1 cellular context compared by ENCODE assay signal in genomic region chr7:22786290-22786932, GRCh38.
A peak's percentile ranks its signal among the peaks of the same experiment; 100 is the strongest.
TF ChIP-seq lines count a peak whose summit lies in the region.

No MANE protein-coding gene starts in this region.

TF ChIP-seq in HepG2, 621 proteins besides CTCF, POLR2A, EP300 and RAD21 (continued from another document and continues in another):
- TF ChIP-seq AKAP8 (CRISPR knock-in tag; IDR thresholded peaks at IDR 0.05) (no peak), RFXANK (CRISPR knock-in tag; IDR thresholded peaks at IDR 0.05) (no peak), NR2F2 (IDR thresholded peaks at IDR 0.05; ENCODE audit: borderline replicate concordance, low read depth) (peak; percentile 93), ARID2 (CRISPR knock-in tag; IDR thresholded peaks at IDR 0.05; ENCODE audit: borderline replicate concordance) (peak; percentile 63; the same call in 1 of the 2 replicates), KLF9 (CRISPR knock-in tag; IDR thresholded peaks at IDR 0.05; ENCODE audit: low read depth) (peak; percentile 67; the same call in 1 of the 2 replicates), E2F5 (CRISPR knock-in tag; conservative IDR thresholded peaks at IDR 0.05) (no peak), FOXK1 (CRISPR knock-in tag; IDR thresholded peaks at IDR 0.05; ENCODE audit: borderline replicate concordance, low read depth) (peak; percentile 77; the same call in 1 of the 2 replicates), TOE1 (CRISPR knock-in tag; IDR thresholded peaks at IDR 0.05) (no peak), ZNF441 (CRISPR knock-in tag; IDR thresholded peaks at IDR 0.05; ENCODE audit: borderline replicate concordance) (no peak), ZNF484 (CRISPR knock-in tag; IDR thresholded peaks at IDR 0.05; ENCODE audit: borderline replicate concordance, low read depth) (no peak), TRIM22 (IDR thresholded peaks at IDR 0.05) (no peak), POGK (CRISPR knock-in tag; conservative IDR thresholded peaks at IDR 0.05) (peak; percentile 59; the same call in 1 of the 2 replicates), ZNF672 (CRISPR knock-in tag; IDR thresholded peaks at IDR 0.05) (no peak), TP53 (CRISPR knock-in tag; conservative IDR thresholded peaks at IDR 0.05) (no peak), FIP1L1 (IDR thresholded peaks at IDR 0.05; ENCODE audit: borderline replicate concordance, insufficient read depth, low read depth, low read length) (no peak), KDM5B (CRISPR knock-in tag; IDR thresholded peaks at IDR 0.05; ENCODE audit: borderline replicate concordance) (no peak), THAP9 (CRISPR knock-in tag; IDR thresholded peaks at IDR 0.05; ENCODE audit: borderline replicate concordance) (no peak), ZNF629 (CRISPR knock-in tag; conservative IDR thresholded peaks at IDR 0.05) (0 out of 2 replicates have a peak, but pooled peaks have one; percentile 3), KMT2B (CRISPR knock-in tag; IDR thresholded peaks at IDR 0.05) (peak; percentile 61; the same call in 1 of the 2 replicates), ZNF891 (CRISPR knock-in tag; IDR thresholded peaks at IDR 0.05) (no peak), ZNF577 (CRISPR knock-in tag; IDR thresholded peaks at IDR 0.05; ENCODE audit: borderline replicate concordance, low read depth) (no peak), HNRNPLL (IDR thresholded peaks at IDR 0.05; ENCODE audit: low read depth, low read length, poor library complexity, severe bottlenecking) (no peak), ATF7-NPFF (CRISPR knock-in tag; IDR thresholded peaks at IDR 0.05; ENCODE audit: low read depth) (0 out of 2 replicates have a peak, but pooled peaks have one; percentile 30), ZBTB2 (CRISPR knock-in tag; IDR thresholded peaks at IDR 0.05; ENCODE audit: low read depth) (no peak), KDM4B (CRISPR knock-in tag; IDR thresholded peaks at IDR 0.05) (no peak), TCF7 (IDR thresholded peaks at IDR 0.05; ENCODE audit: low read depth) (peak; percentile 64), GMEB2 (CRISPR knock-in tag; IDR thresholded peaks at IDR 0.05; ENCODE audit: low read depth) (no peak), GTF2F1 (IDR thresholded peaks at IDR 0.05; ENCODE audit: low read length) (no peak), GMEB1 (CRISPR knock-in tag; IDR thresholded peaks at IDR 0.05; ENCODE audit: borderline replicate concordance) (no peak; the same call in 1 of the 2 replicates)
- TF ChIP-seq, protein P1, sequence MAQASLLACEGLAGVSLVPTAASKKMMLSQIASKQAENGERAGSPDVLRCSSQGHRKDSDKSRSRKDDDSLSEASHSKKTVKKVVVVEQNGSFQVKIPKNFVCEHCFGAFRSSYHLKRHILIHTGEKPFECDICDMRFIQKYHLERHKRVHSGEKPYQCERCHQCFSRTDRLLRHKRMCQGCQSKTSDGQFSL (CRISPR knock-in tag; IDR thresholded peaks at IDR 0.05) = no peak
- TF ChIP-seq, protein P2, sequence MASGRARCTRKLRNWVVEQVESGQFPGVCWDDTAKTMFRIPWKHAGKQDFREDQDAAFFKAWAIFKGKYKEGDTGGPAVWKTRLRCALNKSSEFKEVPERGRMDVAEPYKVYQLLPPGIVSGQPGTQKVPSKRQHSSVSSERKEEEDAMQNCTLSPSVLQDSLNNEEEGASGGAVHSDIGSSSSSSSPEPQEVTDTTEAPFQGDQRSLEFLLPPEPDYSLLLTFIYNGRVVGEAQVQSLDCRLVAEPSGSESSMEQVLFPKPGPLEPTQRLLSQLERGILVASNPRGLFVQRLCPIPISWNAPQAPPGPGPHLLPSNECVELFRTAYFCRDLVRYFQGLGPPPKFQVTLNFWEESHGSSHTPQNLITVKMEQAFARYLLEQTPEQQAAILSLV (CRISPR knock-in tag; IDR thresholded peaks at IDR 0.05; ENCODE audit: borderline replicate concordance) = no peak
- TF ChIP-seq, protein P3, sequence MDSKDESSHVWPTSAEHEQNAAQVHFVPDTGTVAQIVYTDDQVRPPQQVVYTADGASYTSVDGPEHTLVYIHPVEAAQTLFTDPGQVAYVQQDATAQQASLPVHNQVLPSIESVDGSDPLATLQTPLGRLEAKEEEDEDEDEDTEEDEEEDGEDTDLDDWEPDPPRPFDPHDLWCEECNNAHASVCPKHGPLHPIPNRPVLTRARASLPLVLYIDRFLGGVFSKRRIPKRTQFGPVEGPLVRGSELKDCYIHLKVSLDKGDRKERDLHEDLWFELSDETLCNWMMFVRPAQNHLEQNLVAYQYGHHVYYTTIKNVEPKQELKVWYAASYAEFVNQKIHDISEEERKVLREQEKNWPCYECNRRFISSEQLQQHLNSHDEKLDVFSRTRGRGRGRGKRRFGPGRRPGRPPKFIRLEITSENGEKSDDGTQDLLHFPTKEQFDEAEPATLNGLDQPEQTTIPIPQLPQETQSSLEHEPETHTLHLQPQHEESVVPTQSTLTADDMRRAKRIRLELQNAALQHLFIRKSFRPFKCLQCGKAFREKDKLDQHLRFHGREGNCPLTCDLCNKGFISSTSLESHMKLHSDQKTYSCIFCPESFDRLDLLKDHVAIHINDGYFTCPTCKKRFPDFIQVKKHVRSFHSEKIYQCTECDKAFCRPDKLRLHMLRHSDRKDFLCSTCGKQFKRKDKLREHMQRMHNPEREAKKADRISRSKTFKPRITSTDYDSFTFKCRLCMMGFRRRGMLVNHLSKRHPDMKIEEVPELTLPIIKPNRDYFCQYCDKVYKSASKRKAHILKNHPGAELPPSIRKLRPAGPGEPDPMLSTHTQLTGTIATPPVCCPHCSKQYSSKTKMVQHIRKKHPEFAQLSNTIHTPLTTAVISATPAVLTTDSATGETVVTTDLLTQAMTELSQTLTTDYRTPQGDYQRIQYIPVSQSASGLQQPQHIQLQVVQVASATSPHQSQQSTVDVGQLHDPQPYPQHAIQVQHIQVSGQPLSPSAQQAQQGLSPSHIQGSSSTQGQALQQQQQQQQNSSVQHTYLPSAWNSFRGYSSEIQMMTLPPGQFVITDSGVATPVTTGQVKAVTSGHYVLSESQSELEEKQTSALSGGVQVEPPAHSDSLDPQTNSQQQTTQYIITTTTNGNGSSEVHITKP (CRISPR knock-in tag; IDR thresholded peaks at IDR 0.05; ENCODE audit: low read depth) = 0 out of 2 replicates have a peak, but pooled peaks have one; percentile 34
- TF ChIP-seq, protein P4, sequence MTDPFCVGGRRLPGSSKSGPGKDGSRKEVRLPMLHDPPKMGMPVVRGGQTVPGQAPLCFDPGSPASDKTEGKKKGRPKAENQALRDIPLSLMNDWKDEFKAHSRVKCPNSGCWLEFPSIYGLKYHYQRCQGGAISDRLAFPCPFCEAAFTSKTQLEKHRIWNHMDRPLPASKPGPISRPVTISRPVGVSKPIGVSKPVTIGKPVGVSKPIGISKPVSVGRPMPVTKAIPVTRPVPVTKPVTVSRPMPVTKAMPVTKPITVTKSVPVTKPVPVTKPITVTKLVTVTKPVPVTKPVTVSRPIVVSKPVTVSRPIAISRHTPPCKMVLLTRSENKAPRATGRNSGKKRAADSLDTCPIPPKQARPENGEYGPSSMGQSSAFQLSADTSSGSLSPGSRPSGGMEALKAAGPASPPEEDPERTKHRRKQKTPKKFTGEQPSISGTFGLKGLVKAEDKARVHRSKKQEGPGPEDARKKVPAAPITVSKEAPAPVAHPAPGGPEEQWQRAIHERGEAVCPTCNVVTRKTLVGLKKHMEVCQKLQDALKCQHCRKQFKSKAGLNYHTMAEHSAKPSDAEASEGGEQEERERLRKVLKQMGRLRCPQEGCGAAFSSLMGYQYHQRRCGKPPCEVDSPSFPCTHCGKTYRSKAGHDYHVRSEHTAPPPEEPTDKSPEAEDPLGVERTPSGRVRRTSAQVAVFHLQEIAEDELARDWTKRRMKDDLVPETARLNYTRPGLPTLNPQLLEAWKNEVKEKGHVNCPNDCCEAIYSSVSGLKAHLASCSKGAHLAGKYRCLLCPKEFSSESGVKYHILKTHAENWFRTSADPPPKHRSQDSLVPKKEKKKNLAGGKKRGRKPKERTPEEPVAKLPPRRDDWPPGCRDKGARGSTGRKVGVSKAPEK (CRISPR knock-in tag; IDR thresholded peaks at IDR 0.05; ENCODE audit: borderline replicate concordance) = no peak
